ENCODE assay signal across 2 cellular contexts in the genomic region with DNA sequence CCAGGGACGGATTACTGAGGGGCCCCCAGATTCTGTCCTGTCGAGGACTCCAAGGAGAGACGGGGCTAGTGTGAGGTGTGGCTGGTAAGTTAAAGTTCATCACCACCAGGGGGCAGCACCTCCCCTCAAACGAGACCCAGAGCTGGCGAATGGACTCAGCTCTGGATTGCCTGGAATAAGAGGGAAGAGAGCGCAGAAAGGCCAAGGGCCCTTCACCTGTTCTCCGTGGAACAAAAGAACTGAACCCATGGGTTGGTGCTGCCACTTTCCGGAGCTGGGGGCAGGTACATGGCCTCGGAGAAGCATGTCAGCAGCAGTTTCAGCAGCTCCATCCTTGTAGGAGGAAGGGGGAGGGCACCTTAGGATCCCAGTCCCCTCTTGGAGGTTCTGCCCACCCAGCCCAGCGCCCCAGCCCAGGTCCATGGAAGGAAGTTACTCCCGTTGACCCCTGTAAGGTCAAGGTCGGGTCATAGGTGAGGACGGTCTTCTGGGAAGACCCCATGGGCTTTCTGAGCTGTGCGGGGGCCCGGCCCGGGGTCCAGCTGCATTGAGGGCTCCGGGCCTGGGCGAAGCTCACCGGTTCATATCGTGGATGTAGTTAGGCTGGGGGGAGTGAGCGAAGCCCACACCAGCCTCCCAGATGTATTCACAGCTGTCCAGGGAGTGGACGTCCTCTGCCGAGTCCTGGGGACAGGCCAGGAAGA.
TF ChIP-seq lines count a peak whose summit lies in the region.

No MANE protein-coding gene starts in this region.

TF ChIP-seq in HEK293, 187 proteins besides CTCF, POLR2A, EP300 and RAD21:
- TF ChIP-seq ZNF311 (tag by site-specific recombination; IDR thresholded peaks at IDR 0.05; ENCODE audit: borderline replicate concordance) = no peak
- TF ChIP-seq ZNF10 (tag by site-specific recombination; IDR thresholded peaks at IDR 0.05) = peak; percentile 70; the same call in 1 of the 2 replicates
- peak; percentile 89 for TF ChIP-seq IKZF3 (tag by site-specific recombination; IDR thresholded peaks at IDR 0.05)
- peak; percentile 45; the same call in 1 of the 2 replicates for TF ChIP-seq ZNF600 (tag by site-specific recombination; IDR thresholded peaks at IDR 0.05)
- no peak for TF ChIP-seq ZFP37 (tag by site-specific recombination; IDR thresholded peaks at IDR 0.05)
- no peak for TF ChIP-seq ZNF114 (tag by site-specific recombination; IDR thresholded peaks at IDR 0.05)
- TF ChIP-seq ZNF23 (tag by site-specific recombination; IDR thresholded peaks at IDR 0.05; ENCODE audit: borderline replicate concordance) = no peak
- no peak for TF ChIP-seq ZNF433 (tag by site-specific recombination; IDR thresholded peaks at IDR 0.05; ENCODE audit: low read depth)
- 0 out of 2 replicates have a peak, but pooled peaks have one; percentile 25 for TF ChIP-seq SP7 (tag by site-specific recombination; IDR thresholded peaks at IDR 0.05)
- TF ChIP-seq ZNF2 (tag by site-specific recombination; IDR thresholded peaks at IDR 0.05) = peak; percentile 56; the same call in 1 of the 2 replicates
- TF ChIP-seq ZNF837 (tag by site-specific recombination; IDR thresholded peaks at IDR 0.05) = no peak
- TF ChIP-seq, protein P1, sequence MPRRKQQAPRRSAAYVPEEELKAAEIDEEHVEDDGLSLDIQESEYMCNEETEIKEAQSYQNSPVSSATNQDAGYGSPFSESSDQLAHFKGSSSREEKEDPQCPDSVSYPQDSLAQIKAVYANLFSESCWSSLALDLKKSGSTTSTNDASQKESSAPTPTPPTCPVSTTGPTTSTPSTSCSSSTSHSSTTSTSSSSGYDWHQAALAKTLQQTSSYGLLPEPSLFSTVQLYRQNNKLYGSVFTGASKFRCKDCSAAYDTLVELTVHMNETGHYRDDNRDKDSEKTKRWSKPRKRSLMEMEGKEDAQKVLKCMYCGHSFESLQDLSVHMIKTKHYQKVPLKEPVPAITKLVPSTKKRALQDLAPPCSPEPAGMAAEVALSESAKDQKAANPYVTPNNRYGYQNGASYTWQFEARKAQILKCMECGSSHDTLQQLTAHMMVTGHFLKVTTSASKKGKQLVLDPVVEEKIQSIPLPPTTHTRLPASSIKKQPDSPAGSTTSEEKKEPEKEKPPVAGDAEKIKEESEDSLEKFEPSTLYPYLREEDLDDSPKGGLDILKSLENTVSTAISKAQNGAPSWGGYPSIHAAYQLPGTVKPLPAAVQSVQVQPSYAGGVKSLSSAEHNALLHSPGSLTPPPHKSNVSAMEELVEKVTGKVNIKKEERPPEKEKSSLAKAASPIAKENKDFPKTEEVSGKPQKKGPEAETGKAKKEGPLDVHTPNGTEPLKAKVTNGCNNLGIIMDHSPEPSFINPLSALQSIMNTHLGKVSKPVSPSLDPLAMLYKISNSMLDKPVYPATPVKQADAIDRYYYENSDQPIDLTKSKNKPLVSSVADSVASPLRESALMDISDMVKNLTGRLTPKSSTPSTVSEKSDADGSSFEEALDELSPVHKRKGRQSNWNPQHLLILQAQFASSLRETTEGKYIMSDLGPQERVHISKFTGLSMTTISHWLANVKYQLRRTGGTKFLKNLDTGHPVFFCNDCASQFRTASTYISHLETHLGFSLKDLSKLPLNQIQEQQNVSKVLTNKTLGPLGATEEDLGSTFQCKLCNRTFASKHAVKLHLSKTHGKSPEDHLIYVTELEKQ (tag by site-specific recombination; IDR thresholded peaks at IDR 0.05; ENCODE audit: borderline replicate concordance) = no peak
- TF ChIP-seq ZSCAN30 (tag by site-specific recombination; IDR thresholded peaks at IDR 0.05) = 0 out of 2 replicates have a peak, but pooled peaks have one; percentile 23
- TF ChIP-seq ZNF654 (tag by site-specific recombination; IDR thresholded peaks at IDR 0.05; ENCODE audit: low read depth) = peak; percentile 89
- peak; percentile 49; the same call in 1 of the 2 replicates for TF ChIP-seq ZBTB17 (tag by site-specific recombination; IDR thresholded peaks at IDR 0.05)
- TF ChIP-seq ZNF366 (tag by site-specific recombination; conservative IDR thresholded peaks at IDR 0.05) = 0 out of 2 replicates have a peak, but pooled peaks have one; percentile 17

TF ChIP-seq in HepG2, 621 proteins besides CTCF, POLR2A, EP300 and RAD21 (continues in another document):
- TF ChIP-seq, protein P2, sequence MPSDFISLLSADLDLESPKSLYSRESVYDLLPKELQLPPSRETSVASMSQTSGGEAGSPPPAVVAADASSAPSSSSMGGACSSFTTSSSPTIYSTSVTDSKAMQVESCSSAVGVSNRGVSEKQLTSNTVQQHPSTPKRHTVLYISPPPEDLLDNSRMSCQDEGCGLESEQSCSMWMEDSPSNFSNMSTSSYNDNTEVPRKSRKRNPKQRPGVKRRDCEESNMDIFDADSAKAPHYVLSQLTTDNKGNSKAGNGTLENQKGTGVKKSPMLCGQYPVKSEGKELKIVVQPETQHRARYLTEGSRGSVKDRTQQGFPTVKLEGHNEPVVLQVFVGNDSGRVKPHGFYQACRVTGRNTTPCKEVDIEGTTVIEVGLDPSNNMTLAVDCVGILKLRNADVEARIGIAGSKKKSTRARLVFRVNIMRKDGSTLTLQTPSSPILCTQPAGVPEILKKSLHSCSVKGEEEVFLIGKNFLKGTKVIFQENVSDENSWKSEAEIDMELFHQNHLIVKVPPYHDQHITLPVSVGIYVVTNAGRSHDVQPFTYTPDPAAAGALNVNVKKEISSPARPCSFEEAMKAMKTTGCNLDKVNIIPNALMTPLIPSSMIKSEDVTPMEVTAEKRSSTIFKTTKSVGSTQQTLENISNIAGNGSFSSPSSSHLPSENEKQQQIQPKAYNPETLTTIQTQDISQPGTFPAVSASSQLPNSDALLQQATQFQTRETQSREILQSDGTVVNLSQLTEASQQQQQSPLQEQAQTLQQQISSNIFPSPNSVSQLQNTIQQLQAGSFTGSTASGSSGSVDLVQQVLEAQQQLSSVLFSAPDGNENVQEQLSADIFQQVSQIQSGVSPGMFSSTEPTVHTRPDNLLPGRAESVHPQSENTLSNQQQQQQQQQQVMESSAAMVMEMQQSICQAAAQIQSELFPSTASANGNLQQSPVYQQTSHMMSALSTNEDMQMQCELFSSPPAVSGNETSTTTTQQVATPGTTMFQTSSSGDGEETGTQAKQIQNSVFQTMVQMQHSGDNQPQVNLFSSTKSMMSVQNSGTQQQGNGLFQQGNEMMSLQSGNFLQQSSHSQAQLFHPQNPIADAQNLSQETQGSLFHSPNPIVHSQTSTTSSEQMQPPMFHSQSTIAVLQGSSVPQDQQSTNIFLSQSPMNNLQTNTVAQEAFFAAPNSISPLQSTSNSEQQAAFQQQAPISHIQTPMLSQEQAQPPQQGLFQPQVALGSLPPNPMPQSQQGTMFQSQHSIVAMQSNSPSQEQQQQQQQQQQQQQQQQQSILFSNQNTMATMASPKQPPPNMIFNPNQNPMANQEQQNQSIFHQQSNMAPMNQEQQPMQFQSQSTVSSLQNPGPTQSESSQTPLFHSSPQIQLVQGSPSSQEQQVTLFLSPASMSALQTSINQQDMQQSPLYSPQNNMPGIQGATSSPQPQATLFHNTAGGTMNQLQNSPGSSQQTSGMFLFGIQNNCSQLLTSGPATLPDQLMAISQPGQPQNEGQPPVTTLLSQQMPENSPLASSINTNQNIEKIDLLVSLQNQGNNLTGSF (CRISPR knock-in tag; IDR thresholded peaks at IDR 0.05) = 0 out of 2 replicates have a peak, but pooled peaks have one; percentile 56
- TF ChIP-seq HNRNPLL (IDR thresholded peaks at IDR 0.05; ENCODE audit: low read depth, low read length, poor library complexity, severe bottlenecking) = peak; percentile 22
- peak; percentile 34 for TF ChIP-seq TEAD3 (CRISPR knock-in tag; optimal IDR thresholded peaks at IDR 0.05; ENCODE audit: borderline replicate concordance)
- 0 out of 2 replicates have a peak, but pooled peaks have one; percentile 18 for TF ChIP-seq FOSL2 (CRISPR knock-in tag; IDR thresholded peaks at IDR 0.05)
- TF ChIP-seq MED13 (CRISPR knock-in tag; IDR thresholded peaks at IDR 0.05) = no peak
- TF ChIP-seq, protein P3, sequence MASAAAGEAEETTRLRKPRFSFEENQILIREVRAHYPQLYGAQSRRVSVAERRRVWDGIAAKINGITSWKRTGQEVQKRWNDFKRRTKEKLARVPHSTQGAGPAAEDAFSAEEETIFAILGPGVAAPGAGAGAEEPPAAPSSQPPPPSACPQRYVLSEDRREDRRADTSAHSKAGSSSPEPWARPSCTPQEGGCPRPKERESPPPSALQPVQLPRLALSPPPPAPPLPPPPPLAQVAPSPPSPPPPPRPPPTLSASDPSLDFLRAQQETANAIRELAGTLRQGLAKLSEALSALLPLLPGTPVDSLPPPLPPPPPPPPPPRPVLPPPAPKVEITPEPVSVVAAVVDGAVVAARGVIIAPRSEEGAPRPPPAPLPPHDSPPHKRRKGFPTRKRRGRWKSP (CRISPR knock-in tag; IDR thresholded peaks at IDR 0.05) = no peak
- TF ChIP-seq ZNF614 (CRISPR knock-in tag; IDR thresholded peaks at IDR 0.05; ENCODE audit: borderline replicate concordance) = 0 out of 2 replicates have a peak, but pooled peaks have one; percentile 60
- TF ChIP-seq, protein P4, sequence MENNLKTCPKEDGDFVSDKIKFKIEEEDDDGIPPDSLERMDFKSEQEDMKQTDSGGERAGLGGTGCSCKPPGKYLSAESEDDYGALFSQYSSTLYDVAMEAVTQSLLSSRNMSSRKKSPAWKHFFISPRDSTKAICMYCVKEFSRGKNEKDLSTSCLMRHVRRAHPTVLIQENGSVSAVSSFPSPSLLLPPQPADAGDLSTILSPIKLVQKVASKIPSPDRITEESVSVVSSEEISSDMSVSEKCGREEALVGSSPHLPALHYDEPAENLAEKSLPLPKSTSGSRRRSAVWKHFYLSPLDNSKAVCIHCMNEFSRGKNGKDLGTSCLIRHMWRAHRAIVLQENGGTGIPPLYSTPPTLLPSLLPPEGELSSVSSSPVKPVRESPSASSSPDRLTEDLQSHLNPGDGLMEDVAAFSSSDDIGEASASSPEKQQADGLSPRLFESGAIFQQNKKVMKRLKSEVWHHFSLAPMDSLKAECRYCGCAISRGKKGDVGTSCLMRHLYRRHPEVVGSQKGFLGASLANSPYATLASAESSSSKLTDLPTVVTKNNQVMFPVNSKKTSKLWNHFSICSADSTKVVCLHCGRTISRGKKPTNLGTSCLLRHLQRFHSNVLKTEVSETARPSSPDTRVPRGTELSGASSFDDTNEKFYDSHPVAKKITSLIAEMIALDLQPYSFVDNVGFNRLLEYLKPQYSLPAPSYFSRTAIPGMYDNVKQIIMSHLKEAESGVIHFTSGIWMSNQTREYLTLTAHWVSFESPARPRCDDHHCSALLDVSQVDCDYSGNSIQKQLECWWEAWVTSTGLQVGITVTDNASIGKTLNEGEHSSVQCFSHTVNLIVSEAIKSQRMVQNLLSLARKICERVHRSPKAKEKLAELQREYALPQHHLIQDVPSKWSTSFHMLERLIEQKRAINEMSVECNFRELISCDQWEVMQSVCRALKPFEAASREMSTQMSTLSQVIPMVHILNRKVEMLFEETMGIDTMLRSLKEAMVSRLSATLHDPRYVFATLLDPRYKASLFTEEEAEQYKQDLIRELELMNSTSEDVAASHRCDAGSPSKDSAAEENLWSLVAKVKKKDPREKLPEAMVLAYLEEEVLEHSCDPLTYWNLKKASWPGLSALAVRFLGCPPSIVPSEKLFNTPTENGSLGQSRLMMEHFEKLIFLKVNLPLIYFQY (CRISPR knock-in tag; IDR thresholded peaks at IDR 0.05; ENCODE audit: borderline replicate concordance) = 0 out of 2 replicates have a peak, but pooled peaks have one; percentile 31
- TF ChIP-seq, protein P5, sequence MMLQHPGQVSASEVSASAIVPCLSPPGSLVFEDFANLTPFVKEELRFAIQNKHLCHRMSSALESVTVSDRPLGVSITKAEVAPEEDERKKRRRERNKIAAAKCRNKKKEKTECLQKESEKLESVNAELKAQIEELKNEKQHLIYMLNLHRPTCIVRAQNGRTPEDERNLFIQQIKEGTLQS (CRISPR knock-in tag; IDR thresholded peaks at IDR 0.05) = no peak
- TF ChIP-seq ZNF713 (CRISPR knock-in tag; IDR thresholded peaks at IDR 0.05) = no peak
- TF ChIP-seq ZNF563 (CRISPR knock-in tag; IDR thresholded peaks at IDR 0.05) = 0 out of 2 replicates have a peak, but pooled peaks have one; percentile 56
- TF ChIP-seq, protein P6, sequence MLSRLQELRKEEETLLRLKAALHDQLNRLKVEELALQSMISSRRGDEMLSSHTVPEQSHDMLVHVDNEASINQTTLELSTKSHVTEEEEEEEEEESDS (CRISPR knock-in tag; IDR thresholded peaks at IDR 0.05; ENCODE audit: borderline replicate concordance) = no peak
- TF ChIP-seq RCOR2 (CRISPR knock-in tag; IDR thresholded peaks at IDR 0.05) = no peak
- TF ChIP-seq, protein P7, sequence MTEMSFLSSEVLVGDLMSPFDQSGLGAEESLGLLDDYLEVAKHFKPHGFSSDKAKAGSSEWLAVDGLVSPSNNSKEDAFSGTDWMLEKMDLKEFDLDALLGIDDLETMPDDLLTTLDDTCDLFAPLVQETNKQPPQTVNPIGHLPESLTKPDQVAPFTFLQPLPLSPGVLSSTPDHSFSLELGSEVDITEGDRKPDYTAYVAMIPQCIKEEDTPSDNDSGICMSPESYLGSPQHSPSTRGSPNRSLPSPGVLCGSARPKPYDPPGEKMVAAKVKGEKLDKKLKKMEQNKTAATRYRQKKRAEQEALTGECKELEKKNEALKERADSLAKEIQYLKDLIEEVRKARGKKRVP (CRISPR knock-in tag; IDR thresholded peaks at IDR 0.05) = no peak
- TF ChIP-seq, protein P8, sequence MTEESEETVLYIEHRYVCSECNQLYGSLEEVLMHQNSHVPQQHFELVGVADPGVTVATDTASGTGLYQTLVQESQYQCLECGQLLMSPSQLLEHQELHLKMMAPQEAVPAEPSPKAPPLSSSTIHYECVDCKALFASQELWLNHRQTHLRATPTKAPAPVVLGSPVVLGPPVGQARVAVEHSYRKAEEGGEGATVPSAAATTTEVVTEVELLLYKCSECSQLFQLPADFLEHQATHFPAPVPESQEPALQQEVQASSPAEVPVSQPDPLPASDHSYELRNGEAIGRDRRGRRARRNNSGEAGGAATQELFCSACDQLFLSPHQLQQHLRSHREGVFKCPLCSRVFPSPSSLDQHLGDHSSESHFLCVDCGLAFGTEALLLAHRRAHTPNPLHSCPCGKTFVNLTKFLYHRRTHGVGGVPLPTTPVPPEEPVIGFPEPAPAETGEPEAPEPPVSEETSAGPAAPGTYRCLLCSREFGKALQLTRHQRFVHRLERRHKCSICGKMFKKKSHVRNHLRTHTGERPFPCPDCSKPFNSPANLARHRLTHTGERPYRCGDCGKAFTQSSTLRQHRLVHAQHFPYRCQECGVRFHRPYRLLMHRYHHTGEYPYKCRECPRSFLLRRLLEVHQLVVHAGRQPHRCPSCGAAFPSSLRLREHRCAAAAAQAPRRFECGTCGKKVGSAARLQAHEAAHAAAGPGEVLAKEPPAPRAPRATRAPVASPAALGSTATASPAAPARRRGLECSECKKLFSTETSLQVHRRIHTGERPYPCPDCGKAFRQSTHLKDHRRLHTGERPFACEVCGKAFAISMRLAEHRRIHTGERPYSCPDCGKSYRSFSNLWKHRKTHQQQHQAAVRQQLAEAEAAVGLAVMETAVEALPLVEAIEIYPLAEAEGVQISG (CRISPR knock-in tag; IDR thresholded peaks at IDR 0.05) = 0 out of 2 replicates have a peak, but pooled peaks have one; percentile 19
- TF ChIP-seq GATAD2A (CRISPR knock-in tag; IDR thresholded peaks at IDR 0.05) = peak; percentile 62
- TF ChIP-seq GLI4 (CRISPR knock-in tag; IDR thresholded peaks at IDR 0.05; ENCODE audit: borderline replicate concordance) = 0 out of 2 replicates have a peak, but pooled peaks have one; percentile 37
- TF ChIP-seq ZNF550 (CRISPR knock-in tag; IDR thresholded peaks at IDR 0.05; ENCODE audit: borderline replicate concordance) = no peak
- TF ChIP-seq, protein P9, sequence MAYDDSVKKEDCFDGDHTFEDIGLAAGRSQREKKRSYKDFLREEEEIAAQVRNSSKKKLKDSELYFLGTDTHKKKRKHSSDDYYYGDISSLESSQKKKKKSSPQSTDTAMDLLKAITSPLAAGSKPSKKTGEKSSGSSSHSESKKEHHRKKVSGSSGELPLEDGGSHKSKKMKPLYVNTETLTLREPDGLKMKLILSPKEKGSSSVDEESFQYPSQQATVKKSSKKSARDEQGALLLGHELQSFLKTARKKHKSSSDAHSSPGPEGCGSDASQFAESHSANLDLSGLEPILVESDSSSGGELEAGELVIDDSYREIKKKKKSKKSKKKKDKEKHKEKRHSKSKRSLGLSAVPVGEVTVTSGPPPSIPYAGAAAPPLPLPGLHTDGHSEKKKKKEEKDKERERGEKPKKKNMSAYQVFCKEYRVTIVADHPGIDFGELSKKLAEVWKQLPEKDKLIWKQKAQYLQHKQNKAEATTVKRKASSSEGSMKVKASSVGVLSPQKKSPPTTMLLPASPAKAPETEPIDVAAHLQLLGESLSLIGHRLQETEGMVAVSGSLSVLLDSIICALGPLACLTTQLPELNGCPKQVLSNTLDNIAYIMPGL (CRISPR knock-in tag; IDR thresholded peaks at IDR 0.05; ENCODE audit: borderline replicate concordance in 1 of 2, low read depth in 1 of 2) = peak in 1 of 2 experiments; percentile 83; a peak in 1 of 4 replicates
